8 cellular contexts compared by ENCODE assay signal in genomic region chr20:40689943-40690835, GRCh38. TPM values are rescaled to one million over a fixed set of nuclear protein-coding genes. Genes with fewer than 3 reads are reported as not detected.
DNase-seq lines count a peak whose midpoint lies in the region; ATAC-seq and TF ChIP-seq lines count a peak whose summit lies in the region.

No MANE protein-coding gene starts in this region.

- H3K36me3 ChIP-seq in mucosa of descending colon (ENCODE audit: low read depth) = no peaks in the 10 kb centered on the region

- no peaks in the 10 kb centered on the region for H3K9me3 ChIP-seq in mucosa of descending colon

- H3K4me3 ChIP-seq in epithelial cell of proximal tubule (ENCODE audit: low read depth, low read length) (peak overlapping the region; percentile 60), mucosa of descending colon (no peak overlapping the region)

- peak; percentile 69 for ATAC-seq in HG03354 (IDR thresholded peaks at IDR 0.05; ENCODE audit: poor library complexity, severe bottlenecking, unreplicated experiment)
- peak; percentile 76 for ATAC-seq in mucosa of descending colon

- TF ChIP-seq CTCF in GM13977 (IDR thresholded peaks at IDR 0.05; ENCODE audit: extremely low read depth, insufficient read depth, missing control alignments) (peak; percentile 96), epithelial cell of proximal tubule (conservative IDR thresholded peaks at IDR 0.05; ENCODE audit: low read depth, low read length) (peak; percentile 79), mucosa of descending colon (IDR thresholded peaks at IDR 0.05) (peak; percentile 76)

- intact Hi-C loops in mucosa of descending colon (cut with DNase I, micrococcal nuclease) = loop anchor here in 1 of 2 donors (10.0 kb wide), 2 partner anchors 425 to 525 kb away; no protein-coding TSS in a partner anchor

- DNase-seq in A172 (ENCODE audit: low spot score) = peak; percentile 70
- peak; percentile 90 for DNase-seq in GM13977 (ENCODE audit: low spot score)
- DNase-seq in NCI-H82 treated with DMSO at 0.1 percent for 48 hours (lab: John Stamatoyannopoulos, UW; ENCODE audit: unreplicated experiment) = peak; percentile 3
- peak; percentile 27 for DNase-seq in activated T-cell treated with anti-CD3 and anti-CD28 coated beads for 1 hour (ENCODE audit: low read depth)
- DNase-seq in epithelial cell of proximal tubule (ENCODE audit: low read depth) = peak; percentile 40
- peak; percentile 85 to 92 (median 91) for DNase-seq in mucosa of descending colon
- peak; percentile 50 to 60 for DNase-seq in stimulated activated CD8-positive, alpha-beta memory T cell treated with anti-CD3 and anti-CD28 coated beads, Interleukin-7, amount 100 ng/mL, for 48 hours (ENCODE audit: extremely low read depth in 1 of 2, low read depth in 1 of 2)

- H3K4me1 ChIP-seq in mucosa of descending colon (ENCODE audit: low read depth) = peaks cover 17% of the 10 kb centered on the region

- in situ Hi-C loops in GM13977 (cut with MboI; ENCODE audit: low pct_unique_long_range_greater_than_20kb, low sequenced_read_pairs, unreplicated experiment) = loop anchor here (25.0 kb wide), 1 partner anchor 803 kb away; no protein-coding TSS in a partner anchor

RNA-seq across cellular contexts. Expression of gene MAFB, which starts 1.2 kb away (rescaled TPM):
- 0.36 and 0.62 TPM in 2 replicates for total RNA-seq in A172 (2014; rRNA removed; shearing (Covaris generic))
- 0.12 TPM in 1 of 2 replicates, not detected in the other for total RNA-seq in epithelial cell of proximal tubule
- 10 to 100 TPM in 2 of 3 donors, 1 to 10 TPM in 1; 3.8 to 17.9 (median 17.7) TPM for total RNA-seq in mucosa of descending colon

Comparison
In these comparisons a context has a peak if more than half of its experiments do, and no peak if none do; other contexts are left out.
1. DNase-seq: peak in every context shown above with its lines; median percentile 91 in mucosa of descending colon; 90 in GM13977; 70 in A172; 55 in stimulated activated CD8-positive, alpha-beta memory T cell treated with anti-CD3 and anti-CD28 coated beads, Interleukin-7, amount 100 ng/mL, for 48 hours; 40 in epithelial cell of proximal tubule; 27 in activated T-cell treated with anti-CD3 and anti-CD28 coated beads for 1 hour; 3 in NCI-H82 treated with DMSO at 0.1 percent for 48 hours.